ENCODE assay signal across 8 cellular contexts in the genomic region with DNA sequence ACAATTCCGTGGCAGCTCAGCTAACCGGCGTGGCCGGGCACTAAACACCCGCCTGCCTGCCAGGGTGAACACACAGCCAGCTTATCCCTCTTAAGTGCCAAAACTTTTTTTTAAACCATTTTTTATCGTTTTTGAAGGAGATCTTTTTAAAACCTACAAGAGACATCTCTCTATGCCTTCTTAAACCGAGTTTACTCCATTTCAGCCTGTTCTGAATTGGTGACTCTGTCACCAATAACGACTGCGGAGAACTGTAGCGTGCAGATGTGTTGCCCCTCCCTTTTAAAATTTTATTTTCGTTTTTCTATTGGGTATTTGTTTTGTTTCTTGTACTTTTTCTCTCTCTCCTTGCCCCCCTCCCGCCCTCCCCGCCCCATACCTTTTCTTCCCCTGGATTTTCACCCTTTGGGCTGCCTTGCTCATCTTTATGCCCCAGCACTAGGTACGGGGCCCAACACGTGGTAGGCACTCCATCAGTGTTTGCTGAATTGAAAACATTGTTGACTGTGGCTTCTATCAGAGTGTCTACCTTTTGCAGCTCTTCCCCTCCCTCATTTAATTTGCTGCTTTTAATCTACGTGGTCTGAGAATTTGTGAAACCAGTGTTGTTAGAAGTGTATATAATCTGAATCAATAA. TPM values are rescaled to one million over a fixed set of nuclear protein-coding genes. Genes with fewer than 3 reads are reported as not detected.
DNase-seq lines count a peak whose midpoint lies in the region; ATAC-seq, FAIRE-seq and TF ChIP-seq lines count a peak whose summit lies in the region.

No MANE protein-coding gene starts in this region.

- H3K27ac ChIP-seq in right atrium auricular region (peak overlapping the region; percentile 97 to 98), vagina (peak overlapping the region; percentile 96)

- no peak for FAIRE-seq in bronchial epithelial cell (lab: Jason Lieb, UNC)

- H3K4me1 ChIP-seq in right atrium auricular region (peaks cover 0 to 39% of the 10 kb centered on the region in 2 donors), vagina (peaks cover 44% of the 10 kb centered on the region)

- H3K9me3 ChIP-seq in right atrium auricular region: no peaks in the 10 kb centered on the region
- no peaks in the 10 kb centered on the region for H3K9me3 ChIP-seq in vagina

- TF ChIP-seq CTCF in right atrium auricular region (IDR thresholded peaks at IDR 0.05) (no peak), bronchial epithelial cell (IDR thresholded peaks at IDR 0.05; ENCODE audit: insufficient read depth, low read length, severe bottlenecking) (no peak), vagina (IDR thresholded peaks at IDR 0.05) (no peak)

- no peak for ATAC-seq in left cardiac atrium

- no peak for TF ChIP-seq POLR2A in vagina (IDR thresholded peaks at IDR 0.05)

- intact Hi-C loops in left cardiac atrium (cut with DNase I) (loop anchor here in 1 of 2 donors (2.0 kb wide), 1 partner anchor 24 kb away; no protein-coding TSS in a partner anchor), vagina (cut with DNase I) (no loop called here)

- peak overlapping the region; percentile 87 to 92 for H3K4me3 ChIP-seq in right atrium auricular region
- H3K4me3 ChIP-seq in bronchial epithelial cell (ENCODE audit: low read depth, low read length): peak overlapping the region; percentile 91
- H3K4me3 ChIP-seq in vagina: peak overlapping the region; percentile 65 to 77

- H3K27me3 ChIP-seq in right atrium auricular region: no peaks in the 10 kb centered on the region
- H3K27me3 ChIP-seq in bronchial epithelial cell (ENCODE audit: control insufficient read depth, insufficient read depth, low read length): no peaks in the 10 kb centered on the region
- H3K27me3 ChIP-seq in vagina: no peaks in the 10 kb centered on the region

- DNase-seq in right atrium auricular region (ENCODE audit: low spot score) (no peak), left cardiac atrium (no peak), bronchial epithelial cell (ENCODE audit: low read depth) (no peak), midbrain (lab: John Stamatoyannopoulos, UW) (peak; percentile 19), vagina (ENCODE audit: extremely low spot score in 2 of 2) (no peak), Ammon's horn (ENCODE audit: low spot score) (no peak)
- no peak for DNase-seq in central memory CD4-positive, alpha-beta T cell
- DNase-seq in stimulated activated CD4-positive, alpha-beta T cell treated with anti-CD3 and anti-CD28 coated beads, Interleukin-4, amount 100 ng/mL, for 4 hours: no peak

- no peaks in the 10 kb centered on the region for H3K36me3 ChIP-seq in right atrium auricular region
- peaks cover 3% of the 10 kb centered on the region for H3K36me3 ChIP-seq in bronchial epithelial cell (ENCODE audit: control insufficient read depth, insufficient read depth, low read length)
- H3K36me3 ChIP-seq in vagina: no peaks in the 10 kb centered on the region

RNA-seq across cellular contexts. Expression of a gene that starts 1.5 kb away (rescaled TPM):
- 10 to 100 TPM; 10.2 to 14.4 TPM for total RNA-seq in right atrium auricular region
- total RNA-seq in left cardiac atrium: 10 to 100 TPM; 11.0 to 12.2 TPM
- 9.7 and 11.1 TPM in 2 replicates for total RNA-seq in bronchial epithelial cell
- 13.8 TPM for total RNA-seq in vagina

RNA-seq across cellular contexts. Expression of a gene that starts 8.3 kb away (rescaled TPM):
- total RNA-seq in right atrium auricular region (1 to 10 TPM; 2.4 to 3.4 TPM), left cardiac atrium (1 to 10 TPM; 5.5 to 7.2 TPM), bronchial epithelial cell (0.64 and 0.79 TPM in 2 replicates), vagina (2.7 TPM)

RNA-seq across cellular contexts. Expression of a gene that starts 26.5 kb away (rescaled TPM):
- total RNA-seq in right atrium auricular region (1 to 10 TPM; 5.3 TPM), left cardiac atrium (10 to 100 TPM in 1 of 2 donors, 1 to 10 TPM in 1; 8.1 to 11.6 TPM), bronchial epithelial cell (0.90 and 3.4 TPM in 2 replicates), vagina (4.4 TPM)

RNA-seq across cellular contexts. Expression of a gene that starts 41.3 kb away (rescaled TPM):
- not detected for total RNA-seq in right atrium auricular region
- total RNA-seq in left cardiac atrium: under 1 TPM in 1 of 2 donors, not detected in 1; 0.32 TPM
- not detected in 2 replicates for total RNA-seq in bronchial epithelial cell
- not detected for total RNA-seq in vagina

RNA-seq across cellular contexts. Expression of a gene that starts 48.0 kb away (rescaled TPM):
- total RNA-seq in right atrium auricular region (10 to 100 TPM; 30.6 to 30.7 TPM), left cardiac atrium (10 to 100 TPM; 20.6 to 34.9 TPM), bronchial epithelial cell (2.1 and 4.4 TPM in 2 replicates), vagina (21.6 TPM)
